20 cellular contexts compared by ENCODE assay signal in genomic region chr17:28940142-28940541, GRCh38. TPM values are rescaled to one million over a fixed set of nuclear protein-coding genes. Genes with fewer than 3 reads are reported as not detected.
DNase-seq lines count a peak whose midpoint lies in the region; ATAC-seq and TF ChIP-seq lines count a peak whose summit lies in the region.
"Had no signal": no experiment of that assay in that cellular context is flagged by ENCODE, and none has a peak within 500 bp of the region (broad histone marks: within the 10 kb centered on the region; RNA-seq: fewer than 3 reads in every experiment).

No MANE protein-coding gene starts in this region.

- no peaks in the 10 kb centered on the region for H3K9me3 ChIP-seq in CD4-positive, alpha-beta T cell (ENCODE audit: control insufficient read depth, low read length)
- H3K9me3 ChIP-seq: ascending aorta, colonic mucosa, esophagus squamous epithelium, upper lobe of left lung had no signal

- H3K36me3 Mint-ChIP-seq in activated T-cell treated with anti-CD3 and anti-CD28 coated beads, Interleukin-2, amount 50 U/mL, for 24 hours (ENCODE audit: low read depth) = peaks cover 86% of the 10 kb centered on the region
- peaks cover 76% of the 10 kb centered on the region for H3K36me3 Mint-ChIP-seq in CD4-positive, alpha-beta T cell (ENCODE audit: low read depth)
- peaks cover 36% of the 10 kb centered on the region for H3K36me3 Mint-ChIP-seq in activated T-helper 1 cell treated with anti-CD3 and anti-CD28 coated beads, Interleukin-12 subunit alpha, Interleukin-12 subunit beta, Interleukin-2, Interleukin-4 antibody, amounts not matched to agents 30 ng/mL and 10 ng/mL and 1 ng/mL, durations not matched to agents 14 hours and 24 hours and 36 hours (ENCODE audit: low read depth)
- peaks cover 0 to 54% (median 0%) of the 10 kb centered on the region in 3 donors for H3K36me3 Mint-ChIP-seq in naive thymus-derived CD8-positive, alpha-beta T cell

- H3K4me3 Mint-ChIP-seq in activated T-cell treated with anti-CD3 and anti-CD28 coated beads, Interleukin-2, amount 50 U/mL, for 24 hours = no peak overlapping the region
- H3K4me3 Mint-ChIP-seq in CD4-positive, alpha-beta T cell = peak overlapping the region; percentile 14
- H3K4me3 Mint-ChIP-seq in activated T-helper 1 cell treated with anti-CD3 and anti-CD28 coated beads, Interleukin-12 subunit alpha, Interleukin-12 subunit beta, Interleukin-2, Interleukin-4 antibody, amounts not matched to agents 30 ng/mL and 10 ng/mL and 1 ng/mL, durations not matched to agents 14 hours and 24 hours and 36 hours = no peak overlapping the region
- peak overlapping the region in 9 of 10 donors; percentile 5 to 71 (median 46) for H3K4me3 Mint-ChIP-seq in naive thymus-derived CD8-positive, alpha-beta T cell
- H3K4me3 Mint-ChIP-seq: stimulated activated memory B cell treated with anti-CD40 and anti-IgM and Interleukin-4, amounts not matched to agents 10 μg/mL and 1 μg/mL and 100 μg/mL, for 72 hours had no signal

- no peak for DNase-seq in activated T-cell treated with anti-CD3 and anti-CD28 coated beads, Interleukin-2, amount 50 U/mL, for 24 hours
- DNase-seq in activated T-cell treated with anti-CD3 and anti-CD28 coated beads, Interleukin-2, amount 50 U/mL, for 1 hour = no peak
- DNase-seq in CD4-positive, alpha-beta T cell = no peak
- no peak for DNase-seq in activated T-helper 1 cell treated with anti-CD3 and anti-CD28 coated beads, Interleukin-12 subunit alpha, Interleukin-12 subunit beta, Interleukin-2, Interleukin-4 antibody, amounts not matched to agents 30 ng/mL and 10 ng/mL and 1 ng/mL, durations not matched to agents 14 hours and 24 hours and 36 hours (ENCODE audit: low spot score)
- DNase-seq in naive thymus-derived CD8-positive, alpha-beta T cell = no peak
- no peak for DNase-seq in effector CD4-positive, alpha-beta T cell
- DNase-seq: colonic mucosa, esophagus squamous epithelium, GF-D8, H7, NCI-H2081, NCI-H526, OCI-M1, small intestine had no signal

- peak overlapping the region; percentile 12 for H3K27ac Mint-ChIP-seq in activated T-cell treated with anti-CD3 and anti-CD28 coated beads, Interleukin-2, amount 50 U/mL, for 24 hours
- H3K27ac Mint-ChIP-seq in CD4-positive, alpha-beta T cell = peak overlapping the region; percentile 58
- peak overlapping the region; percentile 4 for H3K27ac Mint-ChIP-seq in activated T-helper 1 cell treated with anti-CD3 and anti-CD28 coated beads, Interleukin-12 subunit alpha, Interleukin-12 subunit beta, Interleukin-2, Interleukin-4 antibody, amounts not matched to agents 30 ng/mL and 10 ng/mL and 1 ng/mL, durations not matched to agents 14 hours and 24 hours and 36 hours
- H3K27ac Mint-ChIP-seq in naive thymus-derived CD8-positive, alpha-beta T cell = peak overlapping the region in 9 of 10 donors; percentile 41 to 84 (median 69)
- H3K27ac Mint-ChIP-seq: stimulated activated memory B cell treated with anti-CD40 and anti-IgM and Interleukin-4, amounts not matched to agents 10 μg/mL and 1 μg/mL and 100 μg/mL, for 72 hours had no signal

- H3K9me3 Mint-ChIP-seq in activated T-cell treated with anti-CD3 and anti-CD28 coated beads, Interleukin-2, amount 50 U/mL, for 24 hours = no peaks in the 10 kb centered on the region
- no peaks in the 10 kb centered on the region for H3K9me3 Mint-ChIP-seq in CD4-positive, alpha-beta T cell
- H3K9me3 Mint-ChIP-seq in activated T-helper 1 cell treated with anti-CD3 and anti-CD28 coated beads, Interleukin-12 subunit alpha, Interleukin-12 subunit beta, Interleukin-2, Interleukin-4 antibody, amounts not matched to agents 30 ng/mL and 10 ng/mL and 1 ng/mL, durations not matched to agents 14 hours and 24 hours and 36 hours = no peaks in the 10 kb centered on the region
- H3K9me3 Mint-ChIP-seq in naive thymus-derived CD8-positive, alpha-beta T cell = no peaks in the 10 kb centered on the region
- H3K9me3 Mint-ChIP-seq: stimulated activated memory B cell treated with anti-CD40 and anti-IgM and Interleukin-4, amounts not matched to agents 10 μg/mL and 1 μg/mL and 100 μg/mL, for 72 hours had no signal

- no peak for TF ChIP-seq CTCF in CD4-positive, alpha-beta T cell (IDR thresholded peaks at IDR 0.05)

- H3K27me3 ChIP-seq in CD4-positive, alpha-beta T cell (ENCODE audit: control insufficient read depth, insufficient read depth, low read length) = no peaks in the 10 kb centered on the region
- H3K27me3 ChIP-seq: ascending aorta, colonic mucosa, esophagus squamous epithelium, upper lobe of left lung had no signal

- H3K27ac ChIP-seq in CD4-positive, alpha-beta T cell (ENCODE audit: low read depth, low read length) = no peak overlapping the region
- H3K27ac ChIP-seq: ascending aorta, colonic mucosa, esophagus squamous epithelium, parathyroid adenoma had no signal

- intact Hi-C loops in CD4-positive, alpha-beta T cell (cut with DNase I, micrococcal nuclease) = no loop called here
- intact Hi-C loops in activated T-helper 1 cell treated with anti-CD3 and anti-CD28 coated beads, Interleukin-12 subunit alpha, Interleukin-12 subunit beta, Interleukin-2, Interleukin-4 antibody, amounts not matched to agents 30 ng/mL and 10 ng/mL and 1 ng/mL, durations not matched to agents 14 hours and 24 hours and 36 hours (cut with micrococcal nuclease) = no loop called here

- no peaks in the 10 kb centered on the region for H3K27me3 Mint-ChIP-seq in activated T-cell treated with anti-CD3 and anti-CD28 coated beads, Interleukin-2, amount 50 U/mL, for 24 hours
- no peaks in the 10 kb centered on the region for H3K27me3 Mint-ChIP-seq in CD4-positive, alpha-beta T cell
- no peaks in the 10 kb centered on the region for H3K27me3 Mint-ChIP-seq in activated T-helper 1 cell treated with anti-CD3 and anti-CD28 coated beads, Interleukin-12 subunit alpha, Interleukin-12 subunit beta, Interleukin-2, Interleukin-4 antibody, amounts not matched to agents 30 ng/mL and 10 ng/mL and 1 ng/mL, durations not matched to agents 14 hours and 24 hours and 36 hours (ENCODE audit: insufficient read depth)
- no peaks in the 10 kb centered on the region for H3K27me3 Mint-ChIP-seq in naive thymus-derived CD8-positive, alpha-beta T cell
- H3K27me3 Mint-ChIP-seq: stimulated activated memory B cell treated with anti-CD40 and anti-IgM and Interleukin-4, amounts not matched to agents 10 μg/mL and 1 μg/mL and 100 μg/mL, for 72 hours had no signal

- CTCF ChIA-PET in CD4-positive, alpha-beta T cell (lab: Charles Lee) = interaction anchor here (0.8 to 1.9 kb wide), 2 partner anchors 10 kb away, joined by 3 to 8 read pairs; no protein-coding TSS in a partner anchor

- POLR2A ChIA-PET in CD4-positive, alpha-beta T cell (lab: Charles Lee) = interaction anchor here (0.6 to 4.6 kb wide), 8 partner anchors 9 to 213 kb away, joined by 3 to 18 read pairs (median 3); partner anchors contain the start of gene PHF12
- POLR2A ChIA-PET in naive thymus-derived CD8-positive, alpha-beta T cell (lab: Charles Lee) = interaction anchor here (1.1 to 4.0 kb wide), 3 partner anchors 10 to 15 kb away, joined by 5 to 24 read pairs (median 11); partner anchors contain the start of gene PHF12

- H3K4me1 Mint-ChIP-seq in activated T-cell treated with anti-CD3 and anti-CD28 coated beads, Interleukin-2, amount 50 U/mL, for 24 hours (ENCODE audit: low read depth) = peaks cover 89% of the 10 kb centered on the region
- peaks cover 92% of the 10 kb centered on the region for H3K4me1 Mint-ChIP-seq in CD4-positive, alpha-beta T cell (ENCODE audit: low read depth)
- peaks cover 84% of the 10 kb centered on the region for H3K4me1 Mint-ChIP-seq in activated T-helper 1 cell treated with anti-CD3 and anti-CD28 coated beads, Interleukin-12 subunit alpha, Interleukin-12 subunit beta, Interleukin-2, Interleukin-4 antibody, amounts not matched to agents 30 ng/mL and 10 ng/mL and 1 ng/mL, durations not matched to agents 14 hours and 24 hours and 36 hours (ENCODE audit: low read depth)
- peaks cover 26 to 92% (median 87%) of the 10 kb centered on the region in 4 donors for H3K4me1 Mint-ChIP-seq in naive thymus-derived CD8-positive, alpha-beta T cell

- ATAC-seq in CD4-positive, alpha-beta T cell (ENCODE audit: poor library complexity) = no peak
- peak; percentile 73 to 75 for ATAC-seq in naive thymus-derived CD8-positive, alpha-beta T cell
- ATAC-seq in GM21447 (IDR thresholded peaks at IDR 0.05; ENCODE audit: unreplicated experiment) (no peak), HG02678 (IDR thresholded peaks at IDR 0.05; ENCODE audit: unreplicated experiment) (no peak)
- ATAC-seq: stimulated activated memory B cell treated with anti-CD40 and anti-IgM and Interleukin-4, amounts not matched to agents 10 μg/mL and 1 μg/mL and 100 μg/mL, for 72 hours had no signal

RNA-seq across cellular contexts. Expression of gene PHF12, which starts 11.2 kb away (rescaled TPM):
- 100 to 1,000 TPM; 232 to 247 TPM for total RNA-seq in CD4-positive, alpha-beta T cell
- total RNA-seq in activated T-helper 1 cell treated with anti-CD3 and anti-CD28 coated beads, Interleukin-12 subunit alpha, Interleukin-12 subunit beta, Interleukin-2, Interleukin-4 antibody, amounts not matched to agents 30 ng/mL and 10 ng/mL and 1 ng/mL, durations not matched to agents 14 hours and 24 hours and 36 hours = 58.4 and 64.9 TPM in 2 replicates
- 100 to 1,000 TPM; 117 to 124 TPM for total RNA-seq in naive thymus-derived CD8-positive, alpha-beta T cell
- polyA plus RNA-seq in naive thymus-derived CD8-positive, alpha-beta T cell = 10 to 100 TPM in 1 of 3 donors, 1 to 10 TPM in 2; 5.2 to 12.0 (median 6.2) TPM

RNA-seq across cellular contexts. Expression of gene DHRS13, which starts 37.3 kb away (rescaled TPM):
- total RNA-seq in CD4-positive, alpha-beta T cell = 10 to 100 TPM; 33.5 to 34.3 TPM
- 34.6 and 34.9 TPM in 2 replicates for total RNA-seq in activated T-helper 1 cell treated with anti-CD3 and anti-CD28 coated beads, Interleukin-12 subunit alpha, Interleukin-12 subunit beta, Interleukin-2, Interleukin-4 antibody, amounts not matched to agents 30 ng/mL and 10 ng/mL and 1 ng/mL, durations not matched to agents 14 hours and 24 hours and 36 hours
- 10 to 100 TPM; 46.1 to 47.3 TPM for total RNA-seq in naive thymus-derived CD8-positive, alpha-beta T cell
- polyA plus RNA-seq in naive thymus-derived CD8-positive, alpha-beta T cell = 10 to 100 TPM; 17.1 to 22.8 (median 19.4) TPM

RNA-seq across cellular contexts. Expression of gene FLOT2, which starts 42.6 kb away (rescaled TPM):
- 10 to 100 TPM; 79.7 to 85.1 TPM for total RNA-seq in CD4-positive, alpha-beta T cell
- total RNA-seq in activated T-helper 1 cell treated with anti-CD3 and anti-CD28 coated beads, Interleukin-12 subunit alpha, Interleukin-12 subunit beta, Interleukin-2, Interleukin-4 antibody, amounts not matched to agents 30 ng/mL and 10 ng/mL and 1 ng/mL, durations not matched to agents 14 hours and 24 hours and 36 hours = 92.2 and 98.8 TPM in 2 replicates
- 100 to 1,000 TPM; 206 to 213 TPM for total RNA-seq in naive thymus-derived CD8-positive, alpha-beta T cell
- polyA plus RNA-seq in naive thymus-derived CD8-positive, alpha-beta T cell = 100 to 1,000 TPM; 230 to 253 (median 237) TPM

Comparison
In these comparisons a context has a peak if more than half of its experiments do, and no peak if none do; other contexts are left out.
1. H3K27ac Mint-ChIP-seq: peak in every context shown above with its lines; median percentile 69 in naive thymus-derived CD8-positive, alpha-beta T cell; 58 in CD4-positive, alpha-beta T cell; 12 in activated T-cell treated with anti-CD3 and anti-CD28 coated beads, Interleukin-2, amount 50 U/mL, for 24 hours; 4 in activated T-helper 1 cell treated with anti-CD3 and anti-CD28 coated beads, Interleukin-12 subunit alpha, Interleukin-12 subunit beta, Interleukin-2, Interleukin-4 antibody, amounts not matched to agents 30 ng/mL and 10 ng/mL and 1 ng/mL, durations not matched to agents 14 hours and 24 hours and 36 hours.
2. H3K4me3 Mint-ChIP-seq: peak in CD4-positive, alpha-beta T cell (single experiment) and naive thymus-derived CD8-positive, alpha-beta T cell (9 of 10); none in activated T-cell treated with anti-CD3 and anti-CD28 coated beads, Interleukin-2, amount 50 U/mL, for 24 hours (single experiment) and activated T-helper 1 cell treated with anti-CD3 and anti-CD28 coated beads, Interleukin-12 subunit alpha, Interleukin-12 subunit beta, Interleukin-2, Interleukin-4 antibody, amounts not matched to agents 30 ng/mL and 10 ng/mL and 1 ng/mL, durations not matched to agents 14 hours and 24 hours and 36 hours (single experiment).
3. ATAC-seq: peak in naive thymus-derived CD8-positive, alpha-beta T cell (2 of 2); none in CD4-positive, alpha-beta T cell (single experiment), GM21447 (single experiment) and HG02678 (single experiment).